8 cellular contexts compared by ENCODE assay signal in the genomic region with DNA sequence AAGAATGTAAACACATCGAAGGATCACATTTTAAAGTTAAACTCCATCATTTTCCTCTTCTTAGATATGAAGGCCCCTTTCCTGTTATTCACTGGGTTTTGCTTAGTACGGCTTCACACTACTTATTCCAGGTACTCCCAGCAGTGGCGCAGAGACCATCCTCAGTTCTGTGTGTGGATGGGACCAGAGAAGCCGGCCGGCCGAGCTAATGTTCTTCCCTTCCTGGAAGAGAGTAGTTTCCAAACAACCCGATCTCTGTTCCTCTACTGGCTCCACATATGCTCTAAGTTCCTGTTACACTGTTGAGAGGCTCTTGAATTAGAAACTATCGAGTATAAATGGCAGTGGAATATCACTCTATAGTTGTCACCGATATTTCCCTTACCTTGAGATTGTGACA. TPM values are rescaled to one million over a fixed set of nuclear protein-coding genes. Genes with fewer than 3 reads are reported as not detected.
DNase-seq lines count a peak whose midpoint lies in the region; ATAC-seq and TF ChIP-seq lines count a peak whose summit lies in the region.

No MANE protein-coding gene starts in this region.

- H3K27me3 ChIP-seq in skeletal muscle tissue (ENCODE audit: control insufficient read depth in 3 of 3, insufficient read depth in 3 of 3, low read length in 3 of 3) = no peaks in the 10 kb centered on the region

- H3K4me1 Mint-ChIP-seq in activated naive CD4-positive, alpha-beta T cell treated with anti-CD3 and anti-CD28 coated beads for 36 hours (ENCODE audit: low read depth) = peaks cover 27% of the 10 kb centered on the region
- H3K4me1 Mint-ChIP-seq in activated B cell treated with CpG ODN at 0.5 μM for 24 hours = peaks cover 19% of the 10 kb centered on the region

- H3K27ac ChIP-seq in skeletal muscle tissue (ENCODE audit: low read depth, low read length) = peak overlapping the region; percentile 3

- H3K36me3 ChIP-seq in skeletal muscle tissue (ENCODE audit: control insufficient read depth in 3 of 3, insufficient read depth in 3 of 3, low read length in 3 of 3) = peaks cover 5 to 20% (median 18%) of the 10 kb centered on the region in 3 donors

- H3K27me3 Mint-ChIP-seq in activated naive CD4-positive, alpha-beta T cell treated with anti-CD3 and anti-CD28 coated beads for 36 hours (ENCODE audit: low read depth) = no peaks in the 10 kb centered on the region
- no peaks in the 10 kb centered on the region for H3K27me3 Mint-ChIP-seq in activated B cell treated with CpG ODN at 0.5 μM for 24 hours

- H3K27ac Mint-ChIP-seq in activated naive CD4-positive, alpha-beta T cell treated with anti-CD3 and anti-CD28 coated beads for 36 hours = peak overlapping the region; percentile 48
- H3K27ac Mint-ChIP-seq in activated B cell treated with CpG ODN at 0.5 μM for 24 hours = peak overlapping the region; percentile 35

- peaks cover 22% of the 10 kb centered on the region for H3K36me3 Mint-ChIP-seq in activated naive CD4-positive, alpha-beta T cell treated with anti-CD3 and anti-CD28 coated beads for 36 hours (ENCODE audit: low read depth)
- H3K36me3 Mint-ChIP-seq in activated B cell treated with CpG ODN at 0.5 μM for 24 hours (ENCODE audit: low read depth) = peaks cover 32% of the 10 kb centered on the region

- intact Hi-C loops in activated naive CD4-positive, alpha-beta T cell treated with anti-CD3 and anti-CD28 coated beads for 36 hours (cut with micrococcal nuclease) = no loop called here
- intact Hi-C loops in activated B cell treated with CpG ODN at 0.5 μM for 24 hours (cut with micrococcal nuclease) = no loop called here
- intact Hi-C loops in left ventricle myocardium superior (cut with micrococcal nuclease) = no loop called here

- ATAC-seq in activated B cell treated with CpG ODN at 0.5 μM for 24 hours (ENCODE audit: low read depth) = no peak
- ATAC-seq in left ventricle myocardium superior = peak; percentile 7

- no peak for DNase-seq in activated naive CD4-positive, alpha-beta T cell treated with anti-CD3 and anti-CD28 coated beads for 36 hours
- no peak for DNase-seq in activated naive CD4-positive, alpha-beta T cell treated with Interleukin-2 at 50 U/mL for 16 hours
- DNase-seq in activated B cell treated with CpG ODN at 0.5 μM for 24 hours (no peak), left ventricle myocardium superior (peak; percentile 41), ureter (ENCODE audit: low spot score) (no peak), mucosa of gallbladder (ENCODE audit: low spot score) (no peak), NCI-H187 treated with DMSO at 0.1 percent for 48 hours (lab: John Stamatoyannopoulos, UW) (no peak)

- POLR2A ChIA-PET in activated B cell treated with CpG ODN at 0.5 μM for 24 hours (lab: Charles Lee) = interaction anchor here (0.8 to 1.1 kb wide), 3 partner anchors 24 to 175 kb away, joined by 3 to 8 read pairs (median 3); a partner anchor contains a TSS

- no peak for TF ChIP-seq CTCF in activated B cell treated with CpG ODN at 0.5 μM for 24 hours (IDR thresholded peaks at IDR 0.05)

- no peaks in the 10 kb centered on the region for H3K9me3 ChIP-seq in skeletal muscle tissue (ENCODE audit: control insufficient read depth in 3 of 3, low read length in 3 of 3)

- H3K4me3 Mint-ChIP-seq in activated naive CD4-positive, alpha-beta T cell treated with anti-CD3 and anti-CD28 coated beads for 36 hours = peak overlapping the region; percentile 87
- peak overlapping the region; percentile 88 for H3K4me3 Mint-ChIP-seq in activated B cell treated with CpG ODN at 0.5 μM for 24 hours

- CTCF ChIA-PET in activated naive CD4-positive, alpha-beta T cell treated with anti-CD3 and anti-CD28 coated beads for 36 hours (lab: Charles Lee) = interaction anchor here (0.7 kb wide), 1 partner anchor 236 kb away, joined by 3 read pairs; no protein-coding TSS in a partner anchor
- CTCF ChIA-PET in activated B cell treated with CpG ODN at 0.5 μM for 24 hours (lab: Charles Lee) = no interaction called here

- peak overlapping the region; percentile 71 to 91 (median 72) for H3K4me3 ChIP-seq in skeletal muscle tissue (ENCODE audit: low read length in 3 of 3)

- peaks cover 7 to 19% (median 18%) of the 10 kb centered on the region in 3 donors for H3K4me1 ChIP-seq in skeletal muscle tissue (ENCODE audit: control insufficient read depth in 3 of 3, insufficient read depth in 3 of 3, low read length in 3 of 3)

- no peaks in the 10 kb centered on the region for H3K9me3 Mint-ChIP-seq in activated naive CD4-positive, alpha-beta T cell treated with anti-CD3 and anti-CD28 coated beads for 36 hours
- no peaks in the 10 kb centered on the region for H3K9me3 Mint-ChIP-seq in activated B cell treated with CpG ODN at 0.5 μM for 24 hours

- H3K9ac ChIP-seq in skeletal muscle tissue (ENCODE audit: low read depth in 1 of 3, low read length in 3 of 3) = peak overlapping the region; percentile 47 to 87 (median 59)

RNA-seq across cellular contexts. Expression of a gene that starts 0.7 kb away (rescaled TPM):
- 10 to 100 TPM; 34.0 to 36.4 TPM for total RNA-seq in activated naive CD4-positive, alpha-beta T cell treated with anti-CD3 and anti-CD28 coated beads for 36 hours
- 27.2 and 28.9 TPM in 2 replicates for total RNA-seq in activated B cell treated with CpG ODN at 0.5 μM for 24 hours
- total RNA-seq in left ventricle myocardium superior = 12.3 TPM
- 14.6 TPM for total RNA-seq in skeletal muscle tissue
- total RNA-seq in ureter = 32.7 TPM
- 23.5 TPM for total RNA-seq in mucosa of gallbladder
